9 cellular contexts compared by ENCODE assay signal in genomic region chr12:53939141-53940108, GRCh38. TPM values are rescaled to one million over a fixed set of nuclear protein-coding genes. Genes with fewer than 3 reads are reported as not detected.
DNase-seq lines count a peak whose midpoint lies in the region; ATAC-seq and TF ChIP-seq lines count a peak whose summit lies in the region.
"Had no signal": no experiment of that assay in that cellular context is flagged by ENCODE, and none has a peak within 500 bp of the region (broad histone marks: within the 10 kb centered on the region; RNA-seq: fewer than 3 reads in every experiment).

No MANE protein-coding gene starts in this region.

- H3K27ac ChIP-seq in esophagus muscularis mucosa (replicated peaks in 1 of 4) (no peak overlapping the region), psoas muscle (no peak overlapping the region)

- intact Hi-C loops in esophagus muscularis mucosa (cut with DNase I), result no loop called here
- intact Hi-C loops in psoas muscle (cut with DNase I), result no loop called here

- TF ChIP-seq POLR2A in esophagus muscularis mucosa (IDR thresholded peaks at IDR 0.05; ENCODE audit: low read depth), result no peak

- H3K4me3 Mint-ChIP-seq in stimulated activated naive CD8-positive, alpha-beta T cell treated with anti-CD3 and anti-CD28 coated beads, Interleukin-15, amount 100 ng/mL, for 72 hours, result peak overlapping the region in 1 of 2 donors; percentile 18

- peak in 3 of 4 donors; percentile 31 to 47 (median 34) for ATAC-seq in psoas muscle
- ATAC-seq in HG03432 (IDR thresholded peaks at IDR 0.05; ENCODE audit: unreplicated experiment), result no peak
- ATAC-seq in HG02763 (IDR thresholded peaks at IDR 0.05; ENCODE audit: unreplicated experiment), result no peak
- no peak for ATAC-seq in stimulated activated naive CD8-positive, alpha-beta T cell treated with anti-CD3 and anti-CD28 coated beads, Interleukin-15, amount 100 ng/mL, for 72 hours

- H3K36me3 ChIP-seq in ES-I3 (ENCODE audit: insufficient read depth, low read length) (no peaks in the 10 kb centered on the region), esophagus muscularis mucosa (no peaks in the 10 kb centered on the region), psoas muscle (ENCODE audit: insufficient read depth in 1 of 2, low read depth in 1 of 2) (no peaks in the 10 kb centered on the region)

- H3K4me1 ChIP-seq in ES-I3 (ENCODE audit: insufficient read depth, low read length) (no peaks in the 10 kb centered on the region), esophagus muscularis mucosa (peaks cover 12 to 33% (median 30%) of the 10 kb centered on the region in 4 donors), psoas muscle (peaks cover 9% of the 10 kb centered on the region)

- DNase-seq in NCI-H748 (lab: John Stamatoyannopoulos, UW; ENCODE audit: unreplicated experiment), result peak; percentile 56
- no peak for DNase-seq in esophagus muscularis mucosa (ENCODE audit: extremely low spot score)
- DNase-seq in psoas muscle, result peak in 1 of 2 donors; percentile 58
- no peak for DNase-seq in NCI-H69 (lab: John Stamatoyannopoulos, UW)
- DNase-seq in stimulated activated naive CD8-positive, alpha-beta T cell treated with anti-CD3 and anti-CD28 coated beads, Interleukin-15, amount 100 ng/mL, for 72 hours, result no peak

- WGBS in esophagus muscularis mucosa, result 4% methylated on average over 42 of the region's 91 CpGs
- WGBS in psoas muscle, 3 donors, result 4 to 6% (median 4%) methylated on average over 61 to 91 of the region's 91 CpGs

- no peaks in the 10 kb centered on the region for H3K9me3 Mint-ChIP-seq in stimulated activated naive CD8-positive, alpha-beta T cell treated with anti-CD3 and anti-CD28 coated beads, Interleukin-15, amount 100 ng/mL, for 72 hours

- peak overlapping the region; percentile 7; the same call in 1 of the 2 replicates for H3K9ac ChIP-seq in ES-I3 (ENCODE audit: low read depth, low read length)

- no peak for TF ChIP-seq EP300 in esophagus muscularis mucosa (IDR thresholded peaks at IDR 0.05)

- peaks cover 100% of the 10 kb centered on the region for H3K27me3 Mint-ChIP-seq in stimulated activated naive CD8-positive, alpha-beta T cell treated with anti-CD3 and anti-CD28 coated beads, Interleukin-15, amount 100 ng/mL, for 72 hours

- TF ChIP-seq CTCF in esophagus muscularis mucosa (IDR thresholded peaks at IDR 0.05), result no peak
- no peak for TF ChIP-seq CTCF in psoas muscle (IDR thresholded peaks at IDR 0.05)

- H3K9me3 ChIP-seq in ES-I3 (ENCODE audit: control insufficient read depth, insufficient read depth, low read length), result no peaks in the 10 kb centered on the region
- no peaks in the 10 kb centered on the region for H3K9me3 ChIP-seq in esophagus muscularis mucosa
- H3K9me3 ChIP-seq in psoas muscle, result no peaks in the 10 kb centered on the region

- peaks cover 30% of the 10 kb centered on the region for H3K4me1 Mint-ChIP-seq in stimulated activated naive CD8-positive, alpha-beta T cell treated with anti-CD3 and anti-CD28 coated beads, Interleukin-15, amount 100 ng/mL, for 72 hours

- H3K4me3 ChIP-seq in esophagus muscularis mucosa, result peak overlapping the region in 3 of 4 donors; percentile 1 to 20 (median 12)
- peak overlapping the region; percentile 58 for H3K4me3 ChIP-seq in psoas muscle

- peaks cover 18 to 100% (median 92%) of the 10 kb centered on the region in 4 donors for H3K27me3 ChIP-seq in esophagus muscularis mucosa
- H3K27me3 ChIP-seq in psoas muscle (ENCODE audit: insufficient read depth in 3 of 3, low read length in 2 of 3), result peaks cover 0 to 100% (median 56%) of the 10 kb centered on the region in 3 donors

- peak overlapping the region in 1 of 2 donors; percentile 74 for H3K27ac Mint-ChIP-seq in stimulated activated naive CD8-positive, alpha-beta T cell treated with anti-CD3 and anti-CD28 coated beads, Interleukin-15, amount 100 ng/mL, for 72 hours

RNA-seq across cellular contexts. Expression of gene HOXC13, which starts 0.8 kb away (rescaled TPM):
- not detected for total RNA-seq in esophagus muscularis mucosa
- not detected for total RNA-seq in psoas muscle
- polyA plus RNA-seq in psoas muscle, result under 1 TPM in 1 of 3 donors, not detected in 2; 0.23 TPM
- total RNA-seq: mesenteric fat pad had no signal

RNA-seq across cellular contexts. Expression of gene HOXC12, which starts 15.3 kb away (rescaled TPM):
- total RNA-seq in esophagus muscularis mucosa (not detected), psoas muscle (not detected)
- under 1 TPM in 2 of 3 donors, not detected in 1; under 0.01 to 0.01 TPM for polyA plus RNA-seq in psoas muscle
- total RNA-seq: mesenteric fat pad had no signal

RNA-seq across cellular contexts. Expression of gene HOXC11, which starts 33.5 kb away (rescaled TPM):
- total RNA-seq in esophagus muscularis mucosa (not detected), psoas muscle (under 1 TPM in 2 of 4 donors, not detected in 2; 0.34 to 0.82 TPM)
- 1 to 10 TPM in 1 of 3 donors, under 1 TPM in 2; 0.66 to 2.2 (median 0.95) TPM for polyA plus RNA-seq in psoas muscle
- total RNA-seq: mesenteric fat pad had no signal

RNA-seq across cellular contexts. Expression of gene HOTAIR, which starts 35.3 kb away (rescaled TPM):
- total RNA-seq in esophagus muscularis mucosa (not detected), psoas muscle (under 1 TPM in 1 of 4 donors, not detected in 3; 0.53 TPM)
- under 1 TPM in 2 of 3 donors, not detected in 1; 0.23 to 0.25 TPM for polyA plus RNA-seq in psoas muscle
- total RNA-seq: mesenteric fat pad had no signal

RNA-seq across cellular contexts. Expression of gene HOXC10, which starts 45.5 kb away (rescaled TPM):
- total RNA-seq in esophagus muscularis mucosa (not detected), psoas muscle (10 to 100 TPM in 2 of 4 donors, 1 to 10 TPM in 2; 3.0 to 79.4 (median 34.3) TPM)
- polyA plus RNA-seq in psoas muscle, result 100 to 1,000 TPM in 1 of 3 donors, 10 to 100 TPM in 2; 43.4 to 129 (median 74.1) TPM

Comparison
In these comparisons a context has a peak if more than half of its experiments do, and no peak if none do; other contexts are left out.
1. ATAC-seq: peak in psoas muscle (3 of 4); none in HG03432 (single experiment), HG02763 (single experiment) and stimulated activated naive CD8-positive, alpha-beta T cell treated with anti-CD3 and anti-CD28 coated beads, Interleukin-15, amount 100 ng/mL, for 72 hours (single experiment).